ENCODE assay signal across 23 cellular contexts in the genomic region with DNA sequence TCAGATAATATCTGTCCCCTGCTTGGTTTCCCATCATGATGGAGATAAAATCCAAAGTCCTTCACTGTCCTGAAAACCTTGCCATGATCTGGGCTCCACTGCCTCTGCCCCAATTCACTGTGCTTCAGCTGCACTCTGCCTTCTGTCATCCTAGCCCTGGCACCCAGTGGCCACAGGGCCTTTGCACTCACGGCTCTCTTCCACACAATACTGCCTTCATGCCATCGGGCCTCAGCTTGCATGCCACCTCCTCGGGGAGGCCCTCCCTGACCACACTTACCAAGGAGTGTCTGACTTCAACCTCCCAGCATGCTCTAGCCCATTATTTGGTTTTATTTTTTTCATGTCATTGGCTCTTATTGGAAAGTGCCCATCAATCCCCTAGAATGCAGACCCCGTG.
DNase-seq lines count a peak whose midpoint lies in the region; ATAC-seq, FAIRE-seq and TF ChIP-seq lines count a peak whose summit lies in the region.
"Had no signal": no experiment of that assay in that cellular context is flagged by ENCODE, and none has a peak within 500 bp of the region (broad histone marks: within the 10 kb centered on the region; RNA-seq: fewer than 3 reads in every experiment).

No MANE protein-coding gene starts in this region.

- H3K9me1 ChIP-seq in K562 (ENCODE audit: control insufficient read depth, insufficient read depth, low read length): no peaks in the 10 kb centered on the region

- no peak for TF ChIP-seq POLR2A in K562 (conservative IDR thresholded peaks at IDR 0.05)

- TF ChIP-seq RAD21 in K562 (CRISPR knock-in tag; conservative IDR thresholded peaks at IDR 0.05 in 1 of 2, IDR thresholded peaks at IDR 0.05 in 1 of 2): no peak

- H3K27ac Mint-ChIP-seq in endothelial cell (ENCODE audit: unreplicated experiment): no peak overlapping the region
- no peak overlapping the region for H3K27ac Mint-ChIP-seq in activated T-helper 1 cell treated with anti-CD3 and anti-CD28 coated beads, Interleukin-12 subunit alpha, Interleukin-12 subunit beta, Interleukin-2, Interleukin-4 antibody, amounts not matched to agents 30 ng/mL and 10 ng/mL and 1 ng/mL, durations not matched to agents 14 hours and 24 hours and 36 hours
- no peak overlapping the region for H3K27ac Mint-ChIP-seq in activated naive CD8-positive, alpha-beta T cell treated with anti-CD3 and anti-CD28 coated beads, Interleukin-2, amount 50 U/mL, for 24 hours
- H3K27ac Mint-ChIP-seq: B cell; CD4-positive, CD25-positive, alpha-beta regulatory T cell; CD8-positive, alpha-beta T cell had no signal

- peaks cover 4% of the 10 kb centered on the region for H3K27me3 Mint-ChIP-seq in endothelial cell (ENCODE audit: unreplicated experiment)
- H3K27me3 Mint-ChIP-seq in activated T-helper 1 cell treated with anti-CD3 and anti-CD28 coated beads, Interleukin-12 subunit alpha, Interleukin-12 subunit beta, Interleukin-2, Interleukin-4 antibody, amounts not matched to agents 30 ng/mL and 10 ng/mL and 1 ng/mL, durations not matched to agents 14 hours and 24 hours and 36 hours (ENCODE audit: insufficient read depth): no peaks in the 10 kb centered on the region
- peaks cover 3% of the 10 kb centered on the region for H3K27me3 Mint-ChIP-seq in activated naive CD8-positive, alpha-beta T cell treated with anti-CD3 and anti-CD28 coated beads, Interleukin-2, amount 50 U/mL, for 24 hours
- H3K27me3 Mint-ChIP-seq: CD4-positive, CD25-positive, alpha-beta regulatory T cell had no signal

- POLR2A ChIA-PET in K562 (lab: Yijun Ruan, JAX): no interaction called here

- H2AFZ ChIP-seq in DND-41 (ENCODE audit: low read depth, low read length) (no peak overlapping the region), K562 (ENCODE audit: low read depth, low read length) (no peak overlapping the region), osteoblast (ENCODE audit: low read length) (no peak overlapping the region)

- no peak overlapping the region for H3K4me2 ChIP-seq in DND-41 (ENCODE audit: insufficient read depth, low read length)
- no peak overlapping the region for H3K4me2 ChIP-seq in K562 (ENCODE audit: insufficient read depth, low read length)
- H3K4me2 ChIP-seq in osteoblast (ENCODE audit: insufficient read depth, low read length): no peak overlapping the region
- H3K4me2 ChIP-seq: BLaER1 had no signal

- no peaks in the 10 kb centered on the region for H3K27me3 ChIP-seq in DND-41 (ENCODE audit: insufficient read depth, low read length, poor library complexity)
- peaks cover 0 to 38% of the 10 kb centered on the region in 2 experiments; a peak in 4 of 5 replicates for H3K27me3 ChIP-seq in K562 (ENCODE audit: control insufficient read depth in 2 of 2, insufficient read depth in 2 of 2, low read length in 2 of 2)
- H3K27me3 ChIP-seq in osteoblast (ENCODE audit: insufficient read depth, low read length): no peaks in the 10 kb centered on the region
- H3K27me3 ChIP-seq: BLaER1 had no signal

- DNase-seq in DND-41: no peak
- DNase-seq in K562 (ENCODE audit: extremely low read depth in 1 of 4, low spot score in 3 of 4): no peak
- no peak for DNase-seq in endothelial cell (ENCODE audit: low spot score)
- peak; percentile 39 for DNase-seq in osteoblast (ENCODE audit: insufficient read length, low spot score, missing footprints)
- DNase-seq in activated T-helper 1 cell treated with anti-CD3 and anti-CD28 coated beads, Interleukin-12 subunit alpha, Interleukin-12 subunit beta, Interleukin-2, Interleukin-4 antibody, amounts not matched to agents 30 ng/mL and 10 ng/mL and 1 ng/mL, durations not matched to agents 14 hours and 24 hours and 36 hours (ENCODE audit: low spot score): no peak
- no peak for DNase-seq in activated naive CD8-positive, alpha-beta T cell treated with anti-CD3 and anti-CD28 coated beads, Interleukin-2, amount 50 U/mL, for 24 hours
- no peak for DNase-seq in foreskin fibroblast
- no peak for DNase-seq in DMS153 treated with DMSO at 0.1 percent for 48 hours (lab: John Stamatoyannopoulos, UW; ENCODE audit: unreplicated experiment)
- DNase-seq: Caco-2; CD4-positive, CD25-positive, alpha-beta regulatory T cell; CD8-positive, alpha-beta T cell; DMS 273 treated with DMSO at 0.1 percent for 48 hours; DMS53; DMS79 treated with DMSO at 0.1 percent for 48 hours; GOT3; H7; HCEC 1CT had no signal

- no peak overlapping the region for H3K4me3 ChIP-seq in DND-41 (ENCODE audit: low read depth in 1 of 2, low read length in 2 of 2)
- no peak overlapping the region for H3K4me3 ChIP-seq in K562
- no peak overlapping the region for H3K4me3 ChIP-seq in osteoblast (ENCODE audit: insufficient read depth, low read length)
- H3K4me3 ChIP-seq in foreskin fibroblast (ENCODE audit: low read depth in 1 of 2, low read length in 2 of 2): no peak overlapping the region
- H3K4me3 ChIP-seq: BLaER1 had no signal

- peak overlapping the region; percentile 28 for H3K4me3 Mint-ChIP-seq in endothelial cell (ENCODE audit: unreplicated experiment)
- H3K4me3 Mint-ChIP-seq in activated T-helper 1 cell treated with anti-CD3 and anti-CD28 coated beads, Interleukin-12 subunit alpha, Interleukin-12 subunit beta, Interleukin-2, Interleukin-4 antibody, amounts not matched to agents 30 ng/mL and 10 ng/mL and 1 ng/mL, durations not matched to agents 14 hours and 24 hours and 36 hours: no peak overlapping the region
- H3K4me3 Mint-ChIP-seq in activated naive CD8-positive, alpha-beta T cell treated with anti-CD3 and anti-CD28 coated beads, Interleukin-2, amount 50 U/mL, for 24 hours: no peak overlapping the region
- H3K4me3 Mint-ChIP-seq: B cell; CD4-positive, CD25-positive, alpha-beta regulatory T cell; CD8-positive, alpha-beta T cell had no signal

- BruUV-seq in K562 (replicated peaks; lab: Mats Ljungman, UMichigan): no TSS peak

- no peaks in the 10 kb centered on the region for H3K4me1 Mint-ChIP-seq in endothelial cell (ENCODE audit: unreplicated experiment)
- no peaks in the 10 kb centered on the region for H3K4me1 Mint-ChIP-seq in activated T-helper 1 cell treated with anti-CD3 and anti-CD28 coated beads, Interleukin-12 subunit alpha, Interleukin-12 subunit beta, Interleukin-2, Interleukin-4 antibody, amounts not matched to agents 30 ng/mL and 10 ng/mL and 1 ng/mL, durations not matched to agents 14 hours and 24 hours and 36 hours (ENCODE audit: low read depth)
- peaks cover 6% of the 10 kb centered on the region for H3K4me1 Mint-ChIP-seq in activated naive CD8-positive, alpha-beta T cell treated with anti-CD3 and anti-CD28 coated beads, Interleukin-2, amount 50 U/mL, for 24 hours
- H3K4me1 Mint-ChIP-seq: B cell; CD4-positive, CD25-positive, alpha-beta regulatory T cell had no signal

- no peak for FAIRE-seq in K562 (lab: Jason Lieb, UNC)
- FAIRE-seq: A204.1, G401.6 had no signal

- H3K9me3 Mint-ChIP-seq in endothelial cell (ENCODE audit: unreplicated experiment): no peaks in the 10 kb centered on the region
- no peaks in the 10 kb centered on the region for H3K9me3 Mint-ChIP-seq in activated T-helper 1 cell treated with anti-CD3 and anti-CD28 coated beads, Interleukin-12 subunit alpha, Interleukin-12 subunit beta, Interleukin-2, Interleukin-4 antibody, amounts not matched to agents 30 ng/mL and 10 ng/mL and 1 ng/mL, durations not matched to agents 14 hours and 24 hours and 36 hours
- H3K9me3 Mint-ChIP-seq in activated naive CD8-positive, alpha-beta T cell treated with anti-CD3 and anti-CD28 coated beads, Interleukin-2, amount 50 U/mL, for 24 hours: no peaks in the 10 kb centered on the region
- H3K9me3 Mint-ChIP-seq: CD8-positive, alpha-beta T cell had no signal

- H3K9ac ChIP-seq in DND-41 (ENCODE audit: low read depth, low read length): no peak overlapping the region
- peak overlapping the region in 1 of 2 experiments; percentile 45; a peak in 1 of 4 replicates for H3K9ac ChIP-seq in K562 (ENCODE audit: insufficient read depth in 1 of 2, low read depth in 2 of 2, low read length in 2 of 2)
- H3K9ac ChIP-seq: BLaER1 had no signal

- in situ Hi-C loops in K562 (cut with MboI): no loop called here

- H3K9me3 ChIP-seq in DND-41 (ENCODE audit: insufficient read depth, low read length, severe bottlenecking) (no peaks in the 10 kb centered on the region), K562 (replicated peaks; ENCODE audit: control insufficient read depth, insufficient read depth, low read depth, low read length) (no peaks in the 10 kb centered on the region), osteoblast (ENCODE audit: low read depth, low read length) (no peaks in the 10 kb centered on the region)
- H3K9me3 ChIP-seq: BLaER1, Caco-2 had no signal

- no peak for TF ChIP-seq EP300 in K562 (IDR thresholded peaks at IDR 0.05; ENCODE audit: low read length)

- no peak for TF ChIP-seq CTCF in DND-41 (IDR thresholded peaks at IDR 0.05; ENCODE audit: borderline replicate concordance, extremely low read depth, low read length, poor library complexity, severe bottlenecking)
- no peak for TF ChIP-seq CTCF in K562 (IDR thresholded peaks at IDR 0.05 in 2 of 3, conservative IDR thresholded peaks at IDR 0.05 in 1 of 3; ENCODE audit: insufficient read depth in 2 of 3, low read depth in 1 of 3, low read length in 3 of 3)
- TF ChIP-seq CTCF in endothelial cell (IDR thresholded peaks at IDR 0.05; ENCODE audit: unreplicated experiment): no peak
- TF ChIP-seq CTCF in osteoblast (IDR thresholded peaks at IDR 0.05; ENCODE audit: extremely low read depth, low read depth, low read length): no peak
- no peak for TF ChIP-seq CTCF in foreskin fibroblast (IDR thresholded peaks at IDR 0.05; ENCODE audit: low read depth, low read length)

- ATAC-seq in DND-41 (ENCODE audit: insufficient read depth, low read depth) (no peak), K562 (no peak)
- no peak for ATAC-seq in activated naive CD8-positive, alpha-beta T cell treated with anti-CD3 and anti-CD28 coated beads, Interleukin-2, amount 50 U/mL, for 24 hours
- ATAC-seq: CD8-positive, alpha-beta T cell had no signal

- intact Hi-C loops in K562 (cut with micrococcal nuclease): no loop called here
- intact Hi-C loops in activated T-helper 1 cell treated with anti-CD3 and anti-CD28 coated beads, Interleukin-12 subunit alpha, Interleukin-12 subunit beta, Interleukin-2, Interleukin-4 antibody, amounts not matched to agents 30 ng/mL and 10 ng/mL and 1 ng/mL, durations not matched to agents 14 hours and 24 hours and 36 hours (cut with micrococcal nuclease): no loop called here

- no peaks in the 10 kb centered on the region for H3K36me3 ChIP-seq in DND-41 (ENCODE audit: insufficient read depth, low read length)
- no peaks in the 10 kb centered on the region for H3K36me3 ChIP-seq in K562 (ENCODE audit: control insufficient read depth, insufficient read depth, low read length)
- no peaks in the 10 kb centered on the region for H3K36me3 ChIP-seq in osteoblast (ENCODE audit: insufficient read depth, low read length)

- H3K4me1 ChIP-seq in DND-41 (ENCODE audit: insufficient read depth, low read length) (peaks cover 53% of the 10 kb centered on the region), K562 (replicated peaks in 1 of 2; ENCODE audit: control insufficient read depth in 2 of 2, insufficient read depth in 2 of 2, low read length in 2 of 2) (peaks cover 0 to 3% of the 10 kb centered on the region in 2 experiments; a peak in 1 of 5 replicates), osteoblast (ENCODE audit: insufficient read depth, low read length) (no peaks in the 10 kb centered on the region)
- H3K4me1 ChIP-seq: Caco-2 had no signal

- CTCF ChIA-PET in K562 (lab: Yijun Ruan, JAX; ENCODE audit: low intra/inter-chr PET ratio): no interaction called here

- H4K20me1 ChIP-seq in DND-41 (ENCODE audit: insufficient read depth, low read length): no peaks in the 10 kb centered on the region
- H4K20me1 ChIP-seq in K562 (replicated peaks; ENCODE audit: control insufficient read depth, insufficient read depth, low read length): peaks cover 8% of the 10 kb centered on the region
- no peaks in the 10 kb centered on the region for H4K20me1 ChIP-seq in osteoblast (ENCODE audit: insufficient read depth, low read length)

- H3K79me2 ChIP-seq in DND-41 (ENCODE audit: insufficient read depth, low read length) (no peaks in the 10 kb centered on the region), K562 (ENCODE audit: control insufficient read depth, insufficient read depth, low read length) (no peaks in the 10 kb centered on the region), osteoblast (ENCODE audit: insufficient read depth, low read length) (no peaks in the 10 kb centered on the region)

- H3K27ac ChIP-seq in DND-41 (ENCODE audit: low read length) (peak overlapping the region; percentile 38; the same call in 1 of the 2 replicates), K562 (ENCODE audit: extremely low read depth, low read depth, low read length) (no peak overlapping the region), osteoblast (ENCODE audit: low read depth, low read length) (no peak overlapping the region)
- H3K27ac ChIP-seq: 22Rv1, BLaER1, C4-2B had no signal

- WGBS in K562 (ENCODE audit: insufficient coverage, low coverage, missing lambda C conversion rate): 0% methylated on average over 4 of the region's 4 CpGs

- H3K36me3 Mint-ChIP-seq in endothelial cell (ENCODE audit: low read depth, unreplicated experiment): peaks cover 19% of the 10 kb centered on the region
- no peaks in the 10 kb centered on the region for H3K36me3 Mint-ChIP-seq in activated T-helper 1 cell treated with anti-CD3 and anti-CD28 coated beads, Interleukin-12 subunit alpha, Interleukin-12 subunit beta, Interleukin-2, Interleukin-4 antibody, amounts not matched to agents 30 ng/mL and 10 ng/mL and 1 ng/mL, durations not matched to agents 14 hours and 24 hours and 36 hours (ENCODE audit: low read depth)
- no peaks in the 10 kb centered on the region for H3K36me3 Mint-ChIP-seq in activated naive CD8-positive, alpha-beta T cell treated with anti-CD3 and anti-CD28 coated beads, Interleukin-2, amount 50 U/mL, for 24 hours (ENCODE audit: low read depth)
- H3K36me3 Mint-ChIP-seq: CD4-positive, CD25-positive, alpha-beta regulatory T cell; CD8-positive, alpha-beta T cell had no signal
